In genomic region chr17:16406742-16407674, GRCh38 we compare ENCODE assay signal across 1 cellular context.
A peak's percentile ranks its signal among the peaks of the same experiment; 100 is the strongest.
TF ChIP-seq lines count a peak whose summit lies in the region.

No MANE protein-coding gene starts in this region.

TF ChIP-seq in HEK293, 187 proteins besides CTCF, POLR2A, EP300 and RAD21 (continued from another document):
- TF ChIP-seq ZBTB11 (tag by site-specific recombination; conservative IDR thresholded peaks at IDR 0.05; ENCODE audit: low read depth) (peak; percentile 80), ZNF596 (tag by site-specific recombination; IDR thresholded peaks at IDR 0.05) (no peak), ZNF266 (tag by site-specific recombination; IDR thresholded peaks at IDR 0.05; ENCODE audit: low read depth) (peak; percentile 95), ZNF114 (tag by site-specific recombination; IDR thresholded peaks at IDR 0.05) (no peak), HOXC10 (CRISPR knock-in tag; IDR thresholded peaks at IDR 0.05) (no peak), ZNF624 (tag by site-specific recombination; IDR thresholded peaks at IDR 0.05) (no peak), ZNF140 (tag by site-specific recombination; IDR thresholded peaks at IDR 0.05) (peak; percentile 95), ZNF311 (tag by site-specific recombination; IDR thresholded peaks at IDR 0.05; ENCODE audit: borderline replicate concordance) (no peak), ZNF549 (tag by site-specific recombination; IDR thresholded peaks at IDR 0.05) (no peak), ZBTB1 (tag by site-specific recombination; IDR thresholded peaks at IDR 0.05) (peak; percentile 92), ZBTB6 (tag by site-specific recombination; IDR thresholded peaks at IDR 0.05) (peak; percentile 86; the same call in 1 of the 2 replicates), BCL6B (tag by site-specific recombination; IDR thresholded peaks at IDR 0.05) (no peak), ZBTB20 (tag by site-specific recombination; IDR thresholded peaks at IDR 0.05) (peak; percentile 65; the same call in 1 of the 2 replicates), ZNF777 (tag by site-specific recombination; IDR thresholded peaks at IDR 0.05; ENCODE audit: borderline replicate concordance) (no peak), HOXD13 (CRISPR knock-in tag; IDR thresholded peaks at IDR 0.05; ENCODE audit: borderline replicate concordance) (no peak), ZNF16 (tag by site-specific recombination; IDR thresholded peaks at IDR 0.05; ENCODE audit: low read depth) (no peak), KLF16 (tag by site-specific recombination; IDR thresholded peaks at IDR 0.05) (no peak), ZBTB10 (tag by site-specific recombination; IDR thresholded peaks at IDR 0.05) (peak; percentile 74; the same call in 1 of the 2 replicates), ZNF26 (tag by site-specific recombination; IDR thresholded peaks at IDR 0.05) (no peak), SETDB1 (IDR thresholded peaks at IDR 0.05; ENCODE audit: insufficient read length, low read length) (no peak), ZNF121 (tag by site-specific recombination; IDR thresholded peaks at IDR 0.05) (peak; percentile 100), KLF9 (tag by site-specific recombination; IDR thresholded peaks at IDR 0.05; ENCODE audit: low read depth) (peak; percentile 77), ZNF518A (tag by site-specific recombination; conservative IDR thresholded peaks at IDR 0.05; ENCODE audit: low read depth) (peak; percentile 94), ZNF274 (IDR thresholded peaks at IDR 0.05; ENCODE audit: low read length) (no peak), ZNF274 (tag by site-specific recombination; IDR thresholded peaks at IDR 0.05; ENCODE audit: borderline replicate concordance) (no peak), ZNF239 (tag by site-specific recombination; IDR thresholded peaks at IDR 0.05) (no peak), REPIN1 (tag by site-specific recombination; IDR thresholded peaks at IDR 0.05; ENCODE audit: low read depth) (no peak), ZBTB26 (tag by site-specific recombination; optimal IDR thresholded peaks at IDR 0.05) (peak; percentile 71)
